Comparison of ENCODE assay signal across 8 cellular contexts in the genomic region with DNA sequence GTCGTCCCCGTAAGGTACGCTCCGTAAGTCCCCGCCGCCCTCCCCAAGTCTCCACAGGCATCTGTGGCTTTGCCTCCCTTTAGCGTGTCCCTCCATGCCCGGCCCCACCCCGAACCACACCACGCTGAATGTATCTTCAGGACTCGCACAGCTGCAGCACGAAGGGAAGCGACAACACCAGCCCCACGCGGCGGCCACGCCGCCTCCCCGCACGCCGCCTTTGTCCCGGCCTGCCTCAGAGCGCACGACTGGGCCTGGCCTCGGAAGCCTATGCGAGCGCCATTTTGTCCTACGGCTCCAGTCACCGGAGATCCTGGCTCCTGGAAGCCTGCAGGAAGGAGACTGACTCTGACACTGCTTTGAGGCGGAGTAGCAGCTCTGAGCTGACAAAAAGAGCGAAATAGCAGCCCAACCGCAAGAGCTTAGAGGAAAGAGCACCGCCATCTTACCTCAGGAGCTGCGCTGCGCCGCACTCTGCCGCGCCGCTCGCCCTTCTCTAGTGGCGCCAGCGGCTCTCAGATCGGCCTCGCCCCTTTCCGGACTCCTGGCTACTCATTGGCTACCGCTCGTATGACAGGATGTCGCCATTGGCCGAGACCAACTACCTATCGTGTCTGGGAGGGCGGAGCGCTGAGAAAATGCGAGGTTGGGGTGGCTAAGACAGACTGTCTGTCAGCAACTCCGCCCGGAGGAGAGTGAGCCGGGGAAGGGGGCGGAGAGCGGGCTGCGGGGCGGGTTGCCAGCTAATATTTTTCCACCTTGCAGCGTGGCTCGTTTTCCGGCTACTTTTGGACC. TPM values are rescaled to one million over a fixed set of nuclear protein-coding genes. Genes with fewer than 3 reads are reported as not detected.
DNase-seq lines count a peak whose midpoint lies in the region; ATAC-seq and TF ChIP-seq lines count a peak whose summit lies in the region.

TSS of gene KANSL2 (minus strand) at position 501 of the 795 bp plus-strand sequence. CDS start 606 bp downstream, outside the sequence.

- no peaks in the 10 kb centered on the region for H3K9me2 ChIP-seq in PC-9 (ENCODE audit: insufficient read depth)

- peak within 1 kb of the TSS; percentile 50; the same call in 1 of the 2 replicates for H3K27ac ChIP-seq in PC-9
- peak within 1 kb of the TSS; percentile 65 for H3K27ac ChIP-seq in epithelial cell of prostate

- H3K4me2 ChIP-seq in PC-9, result peak within 1 kb of the TSS; percentile 99

- peaks cover 30% of the 10 kb centered on the region for H3K4me1 ChIP-seq in PC-9 (replicated peaks; ENCODE audit: insufficient read depth)

- peaks cover 49% of the 10 kb centered on the region for H3K79me2 ChIP-seq in PC-9 (ENCODE audit: low read depth)

- no peaks in the 10 kb centered on the region for H3K9me3 ChIP-seq in PC-9 (ENCODE audit: insufficient read depth, low read depth)

- peaks cover 8% of the 10 kb centered on the region; the same call in 1 of the 2 replicates for H4K20me1 ChIP-seq in PC-9 (ENCODE audit: insufficient read depth)

- peaks cover 25% of the 10 kb centered on the region for H3K36me3 ChIP-seq in PC-9 (ENCODE audit: low read depth)

- intact Hi-C loops in PC-9 (cut with micrococcal nuclease; ENCODE audit: unreplicated experiment), result loop anchor here (2.0 to 10.0 kb wide), 3 partner anchors 35 to 313 kb away; partner anchors contain the start of genes CCNT1 and DDN

- no peaks in the 10 kb centered on the region for H3K27me3 ChIP-seq in PC-9 (ENCODE audit: insufficient read depth, low read depth)

- POLR2A ChIA-PET in PC-9 (lab: Charles Lee; ENCODE audit: unreplicated experiment), result interaction anchor here (0.5 to 0.9 kb wide), 4 partner anchors 10 to 520 kb away, joined by 3 to 5 read pairs (median 4); no protein-coding TSS in a partner anchor

- TF ChIP-seq CTCF in PC-9 (conservative IDR thresholded peaks at IDR 0.05), result no peak

- DNase-seq in DMS153 (lab: John Stamatoyannopoulos, UW) (peak; percentile 98), PC-9 (peak; percentile 97), epithelial cell of prostate (ENCODE audit: low read depth, low spot score) (peak; percentile 96), mucosa of gallbladder (ENCODE audit: low spot score) (peak; percentile 99)
- peak; percentile 97 for DNase-seq in Jurkat, Clone E6-1 (ENCODE audit: low read depth, low spot score)
- DNase-seq in activated T-cell treated with anti-CD3 and anti-CD28 coated beads, Interleukin-2, amount 50 U/mL, for 1 hour, result peak; percentile 92
- peak; percentile 92 to 94 for DNase-seq in stimulated activated CD8-positive, alpha-beta memory T cell treated with anti-CD3 and anti-CD28 coated beads, Interleukin-4, amount 100 ng/mL, for 4 hours (ENCODE audit: low read depth in 2 of 2, low spot score in 1 of 2)

- BruUV-seq in PC-9 (replicated peaks; lab: Mats Ljungman, UMichigan), result TSS peak; percentile 38

- H3K4me3 ChIP-seq in Jurkat, Clone E6-1 (ENCODE audit: low read length), result peak within 1 kb of the TSS; percentile 98
- H3K4me3 ChIP-seq in PC-9, result peak within 1 kb of the TSS; percentile 77

- H2AFZ ChIP-seq in PC-9, result peak within 1 kb of the TSS; percentile 92

- peaks cover 20% of the 10 kb centered on the region for H3F3A ChIP-seq in PC-9 (ENCODE audit: insufficient read depth, low read depth)

- CTCF ChIA-PET in PC-9 (lab: Charles Lee), result interaction anchor here (0.7 kb wide), 1 partner anchor 471 kb away, joined by 3 read pairs; no protein-coding TSS in a partner anchor

- ATAC-seq in GM21619 (IDR thresholded peaks at IDR 0.05; ENCODE audit: unreplicated experiment), result peak; percentile 98

RNA-seq across cellular contexts. Expression of gene KANSL2, which starts in this region (rescaled TPM):
- polyA plus RNA-seq in Jurkat, Clone E6-1 (2012; ENCODE audit: insufficient read depth, insufficient read length), result 46.8 TPM
- total RNA-seq in PC-9 (2021) (21.8 and 28.2 TPM in 2 replicates), mucosa of gallbladder (23.5 TPM)

Comparison
In these comparisons a context has a peak if more than half of its experiments do, and no peak if none do; other contexts are left out.
1. Peak in every context shown above with its lines: DNase-seq, ATAC-seq, H3K4me3 ChIP-seq and H3K27ac ChIP-seq.